Comparison of ENCODE assay signal across 1 cellular context in the genomic region with DNA sequence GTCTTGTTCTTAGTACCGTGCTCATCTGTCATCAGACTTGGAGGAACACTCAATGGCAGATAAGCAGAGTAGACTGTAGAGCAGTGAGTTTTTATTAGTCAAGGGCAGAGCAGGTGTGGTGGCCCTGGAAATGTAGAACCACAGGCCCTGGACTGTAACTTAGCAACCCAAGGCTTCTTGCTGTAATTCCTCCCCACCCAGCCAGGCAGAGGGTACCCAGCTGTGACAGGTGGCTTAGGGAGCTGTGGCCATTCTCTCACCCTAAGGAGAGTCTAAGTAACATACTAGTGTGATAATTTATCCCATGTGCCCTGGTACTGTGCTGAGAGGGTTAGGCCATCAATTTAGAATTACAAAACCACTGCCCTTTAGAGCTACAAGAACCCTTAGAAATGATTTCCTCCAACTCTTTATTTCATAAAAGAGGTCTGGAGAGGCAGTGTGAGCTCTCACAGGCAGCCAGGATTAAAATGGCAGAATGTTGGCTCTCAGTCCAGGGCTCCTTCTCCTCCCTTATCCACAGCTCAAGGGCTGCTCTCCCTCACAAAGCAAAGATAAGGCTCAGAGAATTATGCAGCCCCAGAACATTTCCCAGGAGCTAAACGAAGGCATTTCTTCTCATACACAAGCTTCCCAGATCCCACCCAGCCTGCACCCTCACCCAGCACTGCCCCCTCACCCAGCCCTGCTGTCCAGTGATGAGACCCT.
TF ChIP-seq lines count a peak whose summit lies in the region.

No MANE protein-coding gene starts in this region.

TF ChIP-seq in HepG2, 621 proteins besides CTCF, POLR2A, EP300 and RAD21:
- no peak for TF ChIP-seq ZNF503 (CRISPR knock-in tag; IDR thresholded peaks at IDR 0.05)
- TF ChIP-seq LCORL (IDR thresholded peaks at IDR 0.05) = no peak
- no peak for TF ChIP-seq LCORL (CRISPR knock-in tag; IDR thresholded peaks at IDR 0.05)
- TF ChIP-seq TMF1 (CRISPR knock-in tag; IDR thresholded peaks at IDR 0.05; ENCODE audit: low read depth) = no peak
- no peak for TF ChIP-seq NKX3-1 (CRISPR knock-in tag; IDR thresholded peaks at IDR 0.05)
